ENCODE assay signal across 8 cellular contexts in genomic region chr12:54173066-54173726, GRCh38. TPM values are rescaled to one million over a fixed set of nuclear protein-coding genes. Genes with fewer than 3 reads are reported as not detected.
DNase-seq lines count a peak whose midpoint lies in the region; ATAC-seq and TF ChIP-seq lines count a peak whose summit lies in the region.

No MANE protein-coding gene starts in this region.

- POLR2A ChIA-PET in BJ (lab: Charles Lee), result interaction anchor here (0.6 kb wide), 1 partner anchor 122 kb away, joined by 3 read pairs; no protein-coding TSS in a partner anchor

- H3K79me1 ChIP-seq in mesenchymal stem cell (replicated peaks; ENCODE audit: low read length, poor library complexity, severe bottlenecking), result no peaks in the 10 kb centered on the region

- no peak overlapping the region for H2BK12ac ChIP-seq in mesenchymal stem cell (ENCODE audit: low read length in 2 of 2)

- no peak overlapping the region for H3K14ac ChIP-seq in mesenchymal stem cell (ENCODE audit: low read length in 2 of 2)

- DNase-seq in BJ (ENCODE audit: low read depth) (no peak), T-helper 1 cell (peak in 3 of 5 donors; percentile 8 to 14 (median 11)), mesenchymal stem cell (peak; percentile 33), tibial artery (peak in 1 of 2 donors; percentile 36), GM19238 (ENCODE audit: insufficient read length, low spot score) (no peak)

- no peak overlapping the region for H3K27ac ChIP-seq in duodenal mucosa (ENCODE audit: low read depth, low read length)
- H3K27ac ChIP-seq in mesenchymal stem cell (ENCODE audit: low read length, poor library complexity, severe bottlenecking), result no peak overlapping the region
- peak overlapping the region in 1 of 2 donors; percentile 22 for H3K27ac ChIP-seq in tibial artery

- no peak overlapping the region for H2AFZ ChIP-seq in mesenchymal stem cell (ENCODE audit: low read depth, low read length)

- no peaks in the 10 kb centered on the region for H3K9me3 ChIP-seq in duodenal mucosa (ENCODE audit: control insufficient read depth in 1 of 2, low read length in 2 of 2)
- H3K9me3 ChIP-seq in mesenchymal stem cell (ENCODE audit: control insufficient read depth, low read length), result no peaks in the 10 kb centered on the region
- H3K9me3 ChIP-seq in tibial artery, result no peaks in the 10 kb centered on the region

- H2BK5ac ChIP-seq in mesenchymal stem cell (ENCODE audit: low read depth, low read length, poor library complexity, severe bottlenecking), result no peak overlapping the region

- H3K27me3 ChIP-seq in BJ (ENCODE audit: control insufficient read depth, insufficient read depth, low read length) (peaks cover 10% of the 10 kb centered on the region), duodenal mucosa (ENCODE audit: control insufficient read depth in 1 of 2, insufficient read depth in 2 of 2, low read length in 2 of 2) (peaks cover 36 to 38% of the 10 kb centered on the region in 2 donors), mesenchymal stem cell (ENCODE audit: control insufficient read depth in 1 of 2, insufficient read depth in 1 of 2, low read length in 2 of 2) (peaks cover 12 to 70% of the 10 kb centered on the region in 2 experiments), tibial artery (no peaks in the 10 kb centered on the region)

- no peak overlapping the region for H4K91ac ChIP-seq in mesenchymal stem cell (ENCODE audit: low read length)

- no peak overlapping the region for H3K18ac ChIP-seq in mesenchymal stem cell (ENCODE audit: low read depth in 1 of 2, low read length in 2 of 2)

- peak overlapping the region in 1 of 2 experiments; percentile 74 for H3K23ac ChIP-seq in mesenchymal stem cell (ENCODE audit: low read length in 2 of 2)

- H2BK120ac ChIP-seq in mesenchymal stem cell (ENCODE audit: low read depth, low read length), result no peak overlapping the region

- no peak for TF ChIP-seq CTCF in BJ (IDR thresholded peaks at IDR 0.05; ENCODE audit: insufficient read depth, low read depth, low read length)
- TF ChIP-seq CTCF in tibial artery (IDR thresholded peaks at IDR 0.05), result no peak

- ATAC-seq in GM18907 (IDR thresholded peaks at IDR 0.05; ENCODE audit: unreplicated experiment), result no peak

- no peak overlapping the region for H2AK5ac ChIP-seq in mesenchymal stem cell (ENCODE audit: low read length, severe bottlenecking)

- CTCF ChIA-PET in BJ (lab: Yijun Ruan, JAX), result interaction anchor here (0.6 to 1.7 kb wide), 5 partner anchors 15 to 146 kb away, joined by 3 to 6 read pairs (median 4); no protein-coding TSS in a partner anchor

- no peak overlapping the region for H2BK15ac ChIP-seq in mesenchymal stem cell (ENCODE audit: low read depth, poor library complexity, severe bottlenecking)

- no peak overlapping the region for H4K8ac ChIP-seq in mesenchymal stem cell (ENCODE audit: low read length)

- no peaks in the 10 kb centered on the region for H3K36me3 ChIP-seq in BJ (ENCODE audit: control insufficient read depth, insufficient read depth, low read length)
- no peaks in the 10 kb centered on the region for H3K36me3 ChIP-seq in duodenal mucosa (ENCODE audit: control insufficient read depth in 1 of 2, insufficient read depth in 2 of 2, low read length in 2 of 2)
- H3K36me3 ChIP-seq in mesenchymal stem cell (ENCODE audit: control insufficient read depth in 1 of 2, insufficient read depth in 2 of 2, low read depth in 1 of 2, low read length in 2 of 2), result peaks cover 0 to 8% of the 10 kb centered on the region in 2 experiments
- H3K36me3 ChIP-seq in tibial artery, result no peaks in the 10 kb centered on the region

- H3K4me3 ChIP-seq in BJ (ENCODE audit: low read depth, low read length) (peak overlapping the region; percentile 34), duodenal mucosa (ENCODE audit: low read depth in 1 of 2, low read length in 2 of 2) (peak overlapping the region; percentile 24 to 46), mesenchymal stem cell (ENCODE audit: insufficient read depth in 1 of 2, low read depth in 1 of 2, low read length in 2 of 2) (peak overlapping the region; percentile 35 to 77), tibial artery (peak overlapping the region; percentile 41 to 51)

- TF ChIP-seq EP300 in Ishikawa (IDR thresholded peaks at IDR 0.05; ENCODE audit: borderline replicate concordance), result no peak

- H3K9ac ChIP-seq in duodenal mucosa (ENCODE audit: low read depth in 1 of 2, low read length in 2 of 2) (no peak overlapping the region), mesenchymal stem cell (ENCODE audit: low read length) (peak overlapping the region; percentile 70)

- no peak overlapping the region for H3K4ac ChIP-seq in mesenchymal stem cell (ENCODE audit: low read depth in 1 of 2, low read length in 2 of 2)

- H3K4me1 ChIP-seq in duodenal mucosa (ENCODE audit: control insufficient read depth in 1 of 2, insufficient read depth in 2 of 2, low read length in 2 of 2) (peaks cover 9 to 10% of the 10 kb centered on the region in 2 donors), mesenchymal stem cell (ENCODE audit: control insufficient read depth, insufficient read depth, low read depth, low read length) (peaks cover 10% of the 10 kb centered on the region), tibial artery (peaks cover 0 to 14% (median 9%) of the 10 kb centered on the region in 4 donors)

- TF ChIP-seq RAD21 in Ishikawa (IDR thresholded peaks at IDR 0.05; ENCODE audit: low read depth), result no peak

- intact Hi-C loops in tibial artery (cut with DNase I; ENCODE audit: low total_unique reads), result no loop called here

- peak overlapping the region; percentile 79 for H3K4me2 ChIP-seq in mesenchymal stem cell (ENCODE audit: low read length, poor library complexity, severe bottlenecking)

- WGBS in mesenchymal stem cell, result 2% methylated on average over 49 of the region's 60 CpGs

TF ChIP-seq in Ishikawa, 13 proteins besides CTCF, POLR2A, EP300 and RAD21:
- TF ChIP-seq TCF12 (IDR thresholded peaks at IDR 0.05; ENCODE audit: low read depth) (no peak), CREB1 (IDR thresholded peaks at IDR 0.05; ENCODE audit: low read depth) (no peak), YY1 (IDR thresholded peaks at IDR 0.05; ENCODE audit: low read depth) (0 out of 2 replicates have a peak, but pooled peaks have one; percentile 12), MAX (IDR thresholded peaks at IDR 0.05) (peak; percentile 61), REST (IDR thresholded peaks at IDR 0.05; ENCODE audit: low read depth) (no peak), FOXM1 (IDR thresholded peaks at IDR 0.05; ENCODE audit: borderline replicate concordance, low read depth) (no peak), TEAD4 (IDR thresholded peaks at IDR 0.05) (no peak), TAF1 (IDR thresholded peaks at IDR 0.05; ENCODE audit: low read depth) (no peak), USF1 (IDR thresholded peaks at IDR 0.05) (no peak)

RNA-seq across cellular contexts. Expression of gene SMUG1, which starts 15.6 kb away (rescaled TPM):
- 29.8 and 43.7 TPM in 2 replicates for polyA plus RNA-seq in BJ (2011; rRNA removed)
- 15.9 and 23.1 TPM in 2 replicates for polyA minus RNA-seq in BJ (2011; rRNA and poly(A)+ RNA removed)
- polyA plus RNA-seq in mesenchymal stem cell (2013, experiment 1 of 2), result 19.6 TPM
- 20.7 TPM for polyA plus RNA-seq in mesenchymal stem cell (2013, experiment 2 of 2)

Comparison
In these comparisons a context has a peak if more than half of its experiments do, and no peak if none do; other contexts are left out.
1. DNase-seq: peak in T-helper 1 cell (3 of 5) and mesenchymal stem cell (single experiment); none in BJ (single experiment) and GM19238 (single experiment).
2. Peak in every context shown above with its lines, with median percentiles within 50 percentile points of each other: H3K4me3 ChIP-seq.